ENCODE assay signal across 10 cellular contexts in genomic region chr5:35754481-35754880, GRCh38.
A peak's percentile ranks its signal among the peaks of the same experiment; 100 is the strongest.
DNase-seq lines count a peak whose midpoint lies in the region; ATAC-seq and TF ChIP-seq lines count a peak whose summit lies in the region.
"Had no signal": no experiment of that assay in that cellular context is flagged by ENCODE, and none has a peak within 500 bp of the region (broad histone marks: within the 10 kb centered on the region; RNA-seq: fewer than 3 reads in every experiment).

No MANE protein-coding gene starts in this region.

- peak; percentile 21 for DNase-seq in activated CD4-positive, alpha-beta T cell treated with anti-CD3 and anti-CD28 coated beads, Interleukin-2, amount 10 ng/mL, durations not matched to agents 24 days and 14 days
- DNase-seq in activated CD4-positive, alpha-beta T cell treated with anti-CD3 and anti-CD28 coated beads, Interleukin-2, amount 50 U/mL, for 4 hours, result no peak
- DNase-seq in WTC11 (ENCODE audit: low spot score) (no peak), iPS-NIHi11 (ENCODE audit: low spot score) (peak; percentile 48), NCI-H446 (lab: John Stamatoyannopoulos, UW) (no peak), erythroblast (lab: John Stamatoyannopoulos, UW) (no peak)
- DNase-seq: 8988T, AML-193, DMS53 had no signal

- no peak overlapping the region for H3K4me3 Mint-ChIP-seq in activated CD4-positive, alpha-beta T cell treated with anti-CD3 and anti-CD28 coated beads, Interleukin-2, amount 10 ng/mL, durations not matched to agents 24 days and 14 days
- H3K4me3 Mint-ChIP-seq in WTC11, result no peak overlapping the region

- peaks cover 3% of the 10 kb centered on the region for H3K9me3 Mint-ChIP-seq in activated CD4-positive, alpha-beta T cell treated with anti-CD3 and anti-CD28 coated beads, Interleukin-2, amount 10 ng/mL, durations not matched to agents 24 days and 14 days
- H3K9me3 Mint-ChIP-seq in WTC11, result no peaks in the 10 kb centered on the region

- TF ChIP-seq CTCF in WTC11 (IDR thresholded peaks at IDR 0.05), result no peak

- POLR2A ChIA-PET in WTC11 (lab: Charles Lee), result no interaction called here

- intact Hi-C loops in activated CD4-positive, alpha-beta T cell treated with anti-CD3 and anti-CD28 coated beads, Interleukin-2, amount 10 ng/mL, durations not matched to agents 24 days and 14 days (cut with micrococcal nuclease), result no loop called here

- ATAC-seq in WTC11 (peak; percentile 96), HG02571 (IDR thresholded peaks at IDR 0.05; ENCODE audit: unreplicated experiment) (no peak)

- H3K4me1 Mint-ChIP-seq in activated CD4-positive, alpha-beta T cell treated with anti-CD3 and anti-CD28 coated beads, Interleukin-2, amount 10 ng/mL, durations not matched to agents 24 days and 14 days, result peaks cover 3% of the 10 kb centered on the region
- H3K4me1 Mint-ChIP-seq in WTC11, result peaks cover 18% of the 10 kb centered on the region

- CTCF ChIA-PET in WTC11 (lab: Charles Lee), result interaction anchor here (0.6 to 2.6 kb wide), 3 partner anchors 22 to 235 kb away, joined by 3 to 13 read pairs (median 3); no protein-coding TSS in a partner anchor

- no peaks in the 10 kb centered on the region for H3K36me3 Mint-ChIP-seq in activated CD4-positive, alpha-beta T cell treated with anti-CD3 and anti-CD28 coated beads, Interleukin-2, amount 10 ng/mL, durations not matched to agents 24 days and 14 days (ENCODE audit: low read depth)
- H3K36me3 Mint-ChIP-seq in WTC11, result peaks cover 2% of the 10 kb centered on the region; the same call in 1 of the 2 replicates

- TF ChIP-seq POLR2A in erythroblast (IDR thresholded peaks at IDR 0.05; ENCODE audit: low read length), result no peak

- no peaks in the 10 kb centered on the region for H3K27me3 Mint-ChIP-seq in activated CD4-positive, alpha-beta T cell treated with anti-CD3 and anti-CD28 coated beads, Interleukin-2, amount 10 ng/mL, durations not matched to agents 24 days and 14 days
- peaks cover 94% of the 10 kb centered on the region for H3K27me3 Mint-ChIP-seq in WTC11 (ENCODE audit: low read depth)

- no peak overlapping the region for H3K27ac Mint-ChIP-seq in activated CD4-positive, alpha-beta T cell treated with anti-CD3 and anti-CD28 coated beads, Interleukin-2, amount 10 ng/mL, durations not matched to agents 24 days and 14 days
- H3K27ac Mint-ChIP-seq in WTC11, result no peak overlapping the region

TF ChIP-seq in WTC11, 78 proteins besides CTCF, POLR2A, EP300 and RAD21:
- TF ChIP-seq, protein P1, sequence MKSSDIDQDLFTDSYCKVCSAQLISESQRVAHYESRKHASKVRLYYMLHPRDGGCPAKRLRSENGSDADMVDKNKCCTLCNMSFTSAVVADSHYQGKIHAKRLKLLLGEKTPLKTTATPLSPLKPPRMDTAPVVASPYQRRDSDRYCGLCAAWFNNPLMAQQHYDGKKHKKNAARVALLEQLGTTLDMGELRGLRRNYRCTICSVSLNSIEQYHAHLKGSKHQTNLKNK (CRISPR knock-in tag; IDR thresholded peaks at IDR 0.05), result 0 out of 2 replicates have a peak, but pooled peaks have one; percentile 52
- no peak for TF ChIP-seq ZNF263 (CRISPR knock-in tag; IDR thresholded peaks at IDR 0.05; ENCODE audit: low read depth)

Comparison
In these comparisons a context has a peak if more than half of its experiments do, and no peak if none do; other contexts are left out.
1. DNase-seq: peak in activated CD4-positive, alpha-beta T cell treated with anti-CD3 and anti-CD28 coated beads, Interleukin-2, amount 10 ng/mL, durations not matched to agents 24 days and 14 days (single experiment) and iPS-NIHi11 (single experiment); none in activated CD4-positive, alpha-beta T cell treated with anti-CD3 and anti-CD28 coated beads, Interleukin-2, amount 50 U/mL, for 4 hours (0 of 2), WTC11 (single experiment), NCI-H446 (0 of 2) and erythroblast (0 of 2).